Comparison of ENCODE assay signal across 34 cellular contexts in the genomic region with DNA sequence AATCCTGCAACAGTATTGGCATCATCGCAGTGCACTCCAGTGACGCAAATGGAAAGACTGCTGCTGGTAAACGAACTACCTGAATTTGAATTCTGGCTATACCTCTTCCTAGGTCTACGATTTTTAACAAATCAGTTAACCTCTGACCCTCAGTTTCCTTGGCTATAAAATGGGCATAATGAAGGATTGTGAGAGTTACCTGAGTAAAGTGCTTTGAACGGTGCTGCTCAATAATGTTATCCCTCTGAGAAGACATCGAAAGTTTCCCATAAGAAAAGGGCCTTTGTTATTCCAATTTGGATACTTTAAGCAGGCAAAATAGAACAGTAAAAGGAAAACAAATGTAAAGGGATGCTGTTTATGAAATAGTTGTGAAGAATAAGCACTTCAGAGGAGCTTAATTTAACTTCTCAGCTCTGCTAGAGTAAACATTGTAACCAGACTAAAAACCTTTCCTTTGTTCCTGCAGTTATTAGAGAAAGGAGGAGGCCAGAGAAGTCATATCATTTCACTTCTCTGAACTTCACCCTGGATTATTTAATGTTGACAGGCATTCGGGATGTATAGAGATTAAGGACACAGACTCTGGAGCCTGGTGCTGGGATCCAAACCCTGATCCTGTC. TPM values are rescaled to one million over a fixed set of nuclear protein-coding genes. Genes with fewer than 3 reads are reported as not detected.
DNase-seq lines count a peak whose midpoint lies in the region; ATAC-seq, FAIRE-seq and TF ChIP-seq lines count a peak whose summit lies in the region.
"Had no signal": no experiment of that assay in that cellular context is flagged by ENCODE, and none has a peak within 500 bp of the region (broad histone marks: within the 10 kb centered on the region; RNA-seq: fewer than 3 reads in every experiment).

No MANE protein-coding gene starts in this region.

- no peak overlapping the region for H4K8ac ChIP-seq in H1 (ENCODE audit: extremely low read depth, insufficient read depth, low read length)

- H3K27me3 ChIP-seq in HepG2 (ENCODE audit: control insufficient read depth in 1 of 2, insufficient read depth in 2 of 2, low read length in 2 of 2) (peaks cover 2 to 16% of the 10 kb centered on the region in 2 experiments; a peak in 4 of 5 replicates), right lobe of liver (no peaks in the 10 kb centered on the region), H1 (replicated peaks in 1 of 4; ENCODE audit: control insufficient read depth in 3 of 4, extremely low read depth in 1 of 4, insufficient read depth in 3 of 4, low read length in 3 of 4) (no peaks in the 10 kb centered on the region), parathyroid adenoma (ENCODE audit: control insufficient read depth, insufficient read depth, low read length) (no peaks in the 10 kb centered on the region)
- H3K27me3 ChIP-seq: BE2C had no signal

- WGBS in HepG2 (ENCODE audit: low lambda C conversion rate) = 43% methylated on average over 7 of the region's 7 CpGs
- WGBS in right lobe of liver (ENCODE audit: insufficient coverage, low coverage, low lambda C conversion rate, missing lambda C conversion rate) = 74% methylated on average over 7 of the region's 7 CpGs
- 65% methylated on average over 7 of the region's 7 CpGs; no CpG with 5 or more reads in 1 of the 2 experiments for WGBS in H1 (ENCODE audit: extremely low coverage in 1 of 2, insufficient coverage in 1 of 2, insufficient read length in 1 of 2, insufficient replicate concordance in 2 of 2, low coverage in 1 of 2, low lambda C conversion rate in 2 of 2, missing lambda C conversion rate in 1 of 2), 2 experiments

- no peak for TF ChIP-seq POLR2A in HepG2 (IDR thresholded peaks at IDR 0.05; ENCODE audit: insufficient read depth in 1 of 2, low read depth in 2 of 2, low read length in 2 of 2)
- TF ChIP-seq POLR2A in right lobe of liver (IDR thresholded peaks at IDR 0.05) = no peak
- TF ChIP-seq POLR2A in H1 (IDR thresholded peaks at IDR 0.05; ENCODE audit: control extremely low read depth in 1 of 2, low read depth in 2 of 2, low read length in 2 of 2) = no peak

- H2AFZ ChIP-seq in HepG2 (ENCODE audit: low read length) (no peak overlapping the region), H1 (ENCODE audit: low read length) (no peak overlapping the region), parathyroid adenoma (no peak overlapping the region)

- no peak overlapping the region for H2BK120ac ChIP-seq in H1 (replicated peaks; ENCODE audit: low read depth, low read length)

- no peak overlapping the region for H3K14ac ChIP-seq in H1 (ENCODE audit: insufficient read length)

- FAIRE-seq in HepG2 (lab: Jason Lieb, UNC) (no peak), H1 (lab: Jason Lieb, UNC) (no peak)
- FAIRE-seq: GM12892, GM19239, HTR-8/SVneo had no signal

- TF ChIP-seq RAD21 in HepG2 (CRISPR knock-in tag; IDR thresholded peaks at IDR 0.05) (no peak), H1 (IDR thresholded peaks at IDR 0.05 in 1 of 2, conservative IDR thresholded peaks at IDR 0.05 in 1 of 2; ENCODE audit: low read depth in 2 of 2, low read length in 2 of 2) (no peak)

- H3K9me3 ChIP-seq in HepG2 (ENCODE audit: low read length) (no peaks in the 10 kb centered on the region), right lobe of liver (no peaks in the 10 kb centered on the region), H1 (ENCODE audit: insufficient read depth in 2 of 2, low read depth in 1 of 2, low read length in 1 of 2) (no peaks in the 10 kb centered on the region), parathyroid adenoma (ENCODE audit: control insufficient read depth, low read length) (no peaks in the 10 kb centered on the region)
- H3K9me3 ChIP-seq: BE2C, SJCRH30 had no signal

- H3K4me1 ChIP-seq in HepG2 (ENCODE audit: insufficient read depth, low read length) (no peaks in the 10 kb centered on the region), right lobe of liver (no peaks in the 10 kb centered on the region), H1 (replicated peaks in 1 of 4; ENCODE audit: control insufficient read depth in 3 of 4, insufficient read depth in 4 of 4, low read length in 3 of 4) (peaks cover 2 to 13% (median 10%) of the 10 kb centered on the region in 4 experiments; a peak in 5 of 7 replicates), parathyroid adenoma (peaks cover 35% of the 10 kb centered on the region)
- H3K4me1 ChIP-seq: BE2C, SJCRH30 had no signal

- H3K9ac ChIP-seq in HepG2 (ENCODE audit: insufficient read depth, low read depth, low read length) = no peak overlapping the region
- no peak overlapping the region for H3K9ac ChIP-seq in H1 (replicated peaks in 1 of 4; ENCODE audit: extremely low read depth in 1 of 4, low read depth in 3 of 4, low read length in 3 of 4)
- H3K9ac ChIP-seq in parathyroid adenoma = no peak overlapping the region
- H3K9ac ChIP-seq: KMS-11 had no signal

- no peak overlapping the region for H4K5ac ChIP-seq in H1 (ENCODE audit: insufficient read length, low read depth, low read length)

- H3K23ac ChIP-seq in H1 (ENCODE audit: insufficient read length) = no peak overlapping the region

- no peak for TF ChIP-seq CTCF in HepG2 (CRISPR knock-in tag; IDR thresholded peaks at IDR 0.05)
- no peak for TF ChIP-seq CTCF in right lobe of liver (IDR thresholded peaks at IDR 0.05)
- TF ChIP-seq CTCF in H1 (IDR thresholded peaks at IDR 0.05; ENCODE audit: control extremely low read depth in 1 of 3, insufficient read depth in 1 of 3, low read depth in 1 of 3, low read length in 3 of 3) = no peak
- TF ChIP-seq CTCF in parathyroid adenoma (IDR thresholded peaks at IDR 0.05) = no peak

- H2BK5ac ChIP-seq in H1 (ENCODE audit: low read depth, low read length) = no peak overlapping the region

- H2AK5ac ChIP-seq in H1 (ENCODE audit: low read depth, low read length) = no peak overlapping the region

- no peak overlapping the region for H3K27ac ChIP-seq in HepG2 (ENCODE audit: extremely low read length, insufficient read depth, low read length)
- H3K27ac ChIP-seq in right lobe of liver = no peak overlapping the region
- no peak overlapping the region for H3K27ac ChIP-seq in H1 (ENCODE audit: low read depth, low read length)
- H3K27ac ChIP-seq in parathyroid adenoma = peak overlapping the region; percentile 91
- H3K27ac ChIP-seq: KMS-11, SJCRH30 had no signal

- H3K79me2 ChIP-seq in HepG2 (ENCODE audit: insufficient read depth, low read length) (no peaks in the 10 kb centered on the region), H1 (ENCODE audit: control insufficient read depth in 1 of 2, insufficient read depth in 2 of 2, low read length in 2 of 2) (no peaks in the 10 kb centered on the region), parathyroid adenoma (peaks cover 58% of the 10 kb centered on the region)

- no peak overlapping the region for H2BK15ac ChIP-seq in H1 (ENCODE audit: low read length)

- in situ Hi-C loops in HepG2 (cut with HindIII; ENCODE audit: extremely low pct_ligation_motif_present, low pct_unique_long_range_greater_than_20kb) (no loop called here), G401 (cut with HindIII; ENCODE audit: low sequenced_read_pairs) (no loop called here)

- intact Hi-C loops in HepG2 (cut with micrococcal nuclease; ENCODE audit: unreplicated experiment) (no loop called here), right lobe of liver (cut with DNase I) (no loop called here)

- H3K56ac ChIP-seq in H1 (replicated peaks; ENCODE audit: insufficient read length, low read depth, low read length) = no peak overlapping the region

- H3K23me2 ChIP-seq in H1 (ENCODE audit: low read depth, low read length) = peaks cover 2% of the 10 kb centered on the region; the same call in 1 of the 2 replicates

- CTCF ChIA-PET in HepG2 (lab: Yijun Ruan, JAX; ENCODE audit: low intra/inter-chr PET ratio, low total read pairs) = no interaction called here
- CTCF ChIA-PET in H1 (lab: Charles Lee; ENCODE audit: partially characterized antibody) = interaction anchor here (0.7 to 2.4 kb wide), 5 partner anchors 13 to 1122 kb away, joined by 3 to 5 read pairs (median 3); no protein-coding TSS in a partner anchor

- H2BK20ac ChIP-seq in H1 (ENCODE audit: low read length) = no peak overlapping the region

- H3K4me2 ChIP-seq in HepG2 (ENCODE audit: low read depth, low read length) (no peak overlapping the region), H1 (ENCODE audit: insufficient read depth in 1 of 2, low read depth in 2 of 2, low read length in 2 of 2) (peak overlapping the region in 1 of 2 experiments; percentile 50; a peak in 2 of 4 replicates), parathyroid adenoma (ENCODE audit: low read length) (peak overlapping the region; percentile 88)
- H3K4me2 ChIP-seq: KMS-11 had no signal

- TF ChIP-seq EP300 in HepG2 (IDR thresholded peaks at IDR 0.05; ENCODE audit: low read depth in 2 of 2, low read length in 2 of 2) (no peak), HepG2 (CRISPR knock-in tag; IDR thresholded peaks at IDR 0.05; ENCODE audit: borderline replicate concordance) (no peak), H1 (IDR thresholded peaks at IDR 0.05; ENCODE audit: borderline replicate concordance in 1 of 2, low read depth in 2 of 2, low read length in 2 of 2) (no peak)

- DNase-seq in HepG2 (ENCODE audit: low spot score) = no peak
- no peak for DNase-seq in right lobe of liver
- no peak for DNase-seq in H1 (ENCODE audit: low read depth in 1 of 2, low spot score in 2 of 2)
- DNase-seq in NCI-H2081 (lab: John Stamatoyannopoulos, UW) = no peak
- DNase-seq in GDM1 (lab: John Stamatoyannopoulos, UW) = no peak
- DNase-seq in inferior parietal cortex (ENCODE audit: extremely low spot score) = no peak
- DNase-seq in G401 (ENCODE audit: low spot score) = no peak
- DNase-seq: 8988T; ACHN; BE2C; CD8-positive, alpha-beta memory T cell; DMS 273 treated with DMSO at 0.1 percent for 48 hours; DMS79; EL; H9; IMR-90; NCI-H1048; NCI-H1417; NCI-H1694; NCI-H2029 treated with DMSO at 0.1 percent for 48 hours; NCI-H2171; NCI-H226; NCI-H510A treated with DMSO at 0.1 percent for 48 hours; NCI-H748 treated with DMSO at 0.1 percent for 48 hours; NK-92 treated with Interleukin-12 subunit alpha and Interleukin-12 subunit beta, amount 100 ng/mL, for 24 hours; PC-3; SJCRH30 had no signal

- H3K4ac ChIP-seq in H1 (replicated peaks; ENCODE audit: insufficient read length, low read depth, low read length) = no peak overlapping the region

- H3K18ac ChIP-seq in H1 (ENCODE audit: extremely low read depth, low read length) = no peak overlapping the region

- POLR2A ChIA-PET in HepG2 (lab: Yijun Ruan, JAX) = no interaction called here
- POLR2A ChIA-PET in H1 (lab: Charles Lee; ENCODE audit: partially characterized antibody) = no interaction called here

- ATAC-seq in HepG2 (no peak), right lobe of liver (no peak)
- ATAC-seq: PC-3, Right ventricle myocardium inferior, SK-N-SH treated with all-trans-retinoic acid at 6 μM for 48 hours had no signal

- no peaks in the 10 kb centered on the region for H4K20me1 ChIP-seq in HepG2 (ENCODE audit: insufficient read depth, low read length)
- no peaks in the 10 kb centered on the region for H4K20me1 ChIP-seq in H1 (replicated peaks in 1 of 2; ENCODE audit: control insufficient read depth in 1 of 2, insufficient read depth in 2 of 2, low read length in 2 of 2)

- H3K36me3 ChIP-seq in HepG2 (replicated peaks in 1 of 2; ENCODE audit: control insufficient read depth in 1 of 2, insufficient read depth in 2 of 2, low read length in 2 of 2) (no peaks in the 10 kb centered on the region), right lobe of liver (no peaks in the 10 kb centered on the region), H1 (ENCODE audit: control insufficient read depth in 2 of 4, insufficient read depth in 4 of 4, low read length in 3 of 4) (no peaks in the 10 kb centered on the region), parathyroid adenoma (ENCODE audit: control insufficient read depth, insufficient read depth, low read length) (no peaks in the 10 kb centered on the region)
- H3K36me3 ChIP-seq: BE2C, SJCRH30 had no signal

- no peak overlapping the region for H4K91ac ChIP-seq in H1 (replicated peaks; ENCODE audit: insufficient read length, low read length)

- H2BK12ac ChIP-seq in H1 (ENCODE audit: low read depth, low read length) = no peak overlapping the region

- H3K79me1 ChIP-seq in H1 (ENCODE audit: low read depth, low read length) = no peaks in the 10 kb centered on the region

- H3K4me3 ChIP-seq in HepG2 (replicated peaks in 1 of 3; ENCODE audit: insufficient read depth in 1 of 3, low read depth in 2 of 3, low read length in 3 of 3) = no peak overlapping the region
- no peak overlapping the region for H3K4me3 ChIP-seq in right lobe of liver
- no peak overlapping the region for H3K4me3 ChIP-seq in H1 (ENCODE audit: extremely low read depth in 1 of 4, insufficient read depth in 2 of 4, low read depth in 3 of 4, low read length in 4 of 4)
- peak overlapping the region; percentile 57 for H3K4me3 ChIP-seq in parathyroid adenoma (ENCODE audit: low read depth, low read length)
- H3K4me3 ChIP-seq: SJCRH30 had no signal

- BruUV-seq in HepG2 (replicated peaks; lab: Mats Ljungman, UMichigan) = no TSS peak

RNA-seq across cellular contexts. Expression of a gene that starts 5.8 kb away (rescaled TPM):
- 56.1 and 58.8 TPM in 2 replicates for total RNA-seq in HepG2 (2016; rRNA removed; fragmentation: Illumina TruSeq; extraction: Trizol)
- total RNA-seq in HepG2 (2016; cell fraction: cytosol; rRNA removed; fragmentation: Illumina TruSeq; extraction: Trizol; ENCODE audit: low read depth) = 10.2 and 13.0 TPM in 2 replicates
- total RNA-seq in HepG2 (2016; cell fraction: insoluble cytoplasmic fraction; rRNA removed; fragmentation: Illumina TruSeq; extraction: Trizol) = 46.1 and 56.2 TPM in 2 replicates
- 19.9 and 20.9 TPM in 2 replicates for total RNA-seq in HepG2 (2016; cell fraction: membrane; rRNA removed; fragmentation: Illumina TruSeq; extraction: Trizol)
- total RNA-seq in HepG2 (2016; cell fraction: nucleus; rRNA removed; fragmentation: Illumina TruSeq; extraction: Trizol) = 74.0 and 78.2 TPM in 2 replicates
- 42.1 and 56.2 TPM in 2 replicates for polyA plus RNA-seq in HepG2 (2011; rRNA removed)
- 54.8 and 55.2 TPM in 2 replicates for polyA plus RNA-seq in HepG2 (2011; cell fraction: cytosol; rRNA removed)
- polyA plus RNA-seq in HepG2 (2011; cell fraction: nucleus; rRNA removed) = 207 TPM in 2 replicates
- 47.4 and 50.1 TPM in 2 replicates for polyA plus RNA-seq in HepG2 (2012)
- 4.1 and 4.3 TPM in 2 replicates for polyA plus RNA-seq in HepG2 (2016; cell fraction: cytosol; fragmentation: Illumina TruSeq; extraction: Trizol; ENCODE audit: low read depth)
- 46.8 and 48.8 TPM in 2 replicates for polyA plus RNA-seq in HepG2 (2016; cell fraction: insoluble cytoplasmic fraction; fragmentation: Illumina TruSeq; extraction: Trizol; ENCODE audit: low read depth)
- polyA plus RNA-seq in HepG2 (2016; cell fraction: membrane; fragmentation: Illumina TruSeq; extraction: Trizol; ENCODE audit: low read depth) = 9.3 and 10.2 TPM in 2 replicates
- polyA plus RNA-seq in HepG2 (2016; cell fraction: nucleus; fragmentation: Illumina TruSeq; extraction: Trizol; ENCODE audit: insufficient read depth, low read depth) = 92.7 and 107 TPM in 2 replicates
- 62.6 and 656 TPM in 2 replicates for polyA minus RNA-seq in HepG2 (2011; rRNA and poly(A)+ RNA removed; ENCODE audit: low replicate concordance)
- 24.9 and 25.8 TPM in 2 replicates for polyA minus RNA-seq in HepG2 (2011; cell fraction: cytosol; rRNA and poly(A)+ RNA removed)
- polyA minus RNA-seq in HepG2 (2011; cell fraction: nucleus; rRNA and poly(A)+ RNA removed) = 193 and 212 TPM in 2 replicates
- total RNA-seq in right lobe of liver = 100 to 1,000 TPM in 1 of 6 experiments, 10 to 100 TPM in 5; 15.9 to 149 (median 43.0) TPM
- total RNA-seq in H1 (2021; fragmentation: NEBNext Ultra II Directional; extraction: Animal tissue kit (Norgen Biotek cat#: 25700)) = 18.4 and 18.6 TPM in 2 replicates
- polyA plus RNA-seq in H1 (2011; rRNA removed) = 11.0 and 14.5 TPM in 2 replicates
- polyA plus RNA-seq in H1 (2011; cell fraction: cytosol; rRNA removed) = 12.9 TPM
- 18.0 TPM for polyA plus RNA-seq in H1 (2011; cell fraction: nucleus; rRNA removed)
- 10.9 to 13.4 TPM (median 11.5 TPM) in 4 replicates for polyA plus RNA-seq in H1 (2012, experiment 1 of 2)
- polyA plus RNA-seq in H1 (2012, experiment 2 of 2) = 3.7 TPM
- polyA plus RNA-seq in H1 (2013, experiment 1 of 2) = 10.5 TPM
- 11.0 TPM for polyA plus RNA-seq in H1 (2013, experiment 2 of 2)
- 19.2 and 24.3 TPM in 2 replicates for polyA minus RNA-seq in H1 (2011; rRNA and poly(A)+ RNA removed)
- polyA minus RNA-seq in H1 (2011; cell fraction: cytosol; rRNA and poly(A)+ RNA removed) = 12.1 TPM
- 39.6 TPM for polyA minus RNA-seq in H1 (2011; cell fraction: nucleus; rRNA and poly(A)+ RNA removed)
- total RNA-seq in G401 (2014; rRNA removed; shearing (Covaris generic)) = 3.9 and 4.8 TPM in 2 replicates
